ENCODE assay signal across 9 cellular contexts in the genomic region with DNA sequence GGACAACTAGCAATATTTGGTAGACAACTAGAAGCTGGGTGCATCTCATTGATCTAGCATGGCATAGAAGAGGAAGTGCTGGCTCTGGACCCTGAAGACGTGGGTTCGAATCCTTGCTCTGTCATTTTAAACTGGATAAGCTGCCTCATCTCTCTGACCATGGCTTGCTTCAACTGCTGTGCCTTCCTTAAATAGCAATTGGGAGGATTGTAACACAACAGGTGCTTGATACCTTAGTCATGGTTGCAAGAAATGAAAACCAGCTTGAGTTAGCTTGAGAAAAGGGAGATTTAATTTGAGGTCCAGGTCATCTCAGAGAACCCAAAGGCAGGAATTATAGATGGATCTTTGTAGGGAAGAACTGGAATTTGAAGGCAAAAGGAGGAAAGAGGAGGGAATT. TPM values are rescaled to one million over a fixed set of nuclear protein-coding genes. Genes with fewer than 3 reads are reported as not detected.
"Had no signal": no experiment of that assay in that cellular context is flagged by ENCODE, and none has a peak within 500 bp of the region (broad histone marks: within the 10 kb centered on the region; RNA-seq: fewer than 3 reads in every experiment).

No MANE protein-coding gene starts in this region.

- DNase-seq: H7, HFFc6 had no signal

- H3K9me3 ChIP-seq: HAP-1 had no signal

- H3K4me3 ChIP-seq: GM23338, HAP-1 had no signal

- H3K4me2 ChIP-seq: GM23338 had no signal

- FAIRE-seq: HepG2 had no signal

- H3K27ac ChIP-seq: HL-60 had no signal

- H3K36me3 ChIP-seq: HAP-1 had no signal

- ATAC-seq: GM23338, HCT116, HepG2 had no signal

- H3K4me1 ChIP-seq: HAP-1 had no signal

- H2AFZ ChIP-seq: GM23338 had no signal

RNA-seq across cellular contexts. Expression of a gene that starts 14.8 kb away (rescaled TPM):
- total RNA-seq: HepG2, HT1080 had no signal
- polyA plus RNA-seq: HepG2, IgD-negative memory B cell had no signal
